Comparison of ENCODE assay signal across 1 cellular context in genomic region chr16:10601444-10602401, GRCh38.
TF ChIP-seq lines count a peak whose summit lies in the region.

No MANE protein-coding gene starts in this region.

TF ChIP-seq in HepG2, 621 proteins besides CTCF, POLR2A, EP300 and RAD21 (continued from another document and continues in another):
- TF ChIP-seq ZBTB40 (IDR thresholded peaks at IDR 0.05) (no peak), ZBTB40 (CRISPR knock-in tag; IDR thresholded peaks at IDR 0.05) (0 out of 2 replicates have a peak, but pooled peaks have one; percentile 37), FOXA3 (CRISPR knock-in tag; IDR thresholded peaks at IDR 0.05) (peak; percentile 97), NFATC3 (CRISPR knock-in tag; IDR thresholded peaks at IDR 0.05) (no peak), TBX2 (CRISPR knock-in tag; IDR thresholded peaks at IDR 0.05; ENCODE audit: borderline replicate concordance) (peak; percentile 18; the same call in 1 of the 2 replicates), NFKB2 (CRISPR knock-in tag; IDR thresholded peaks at IDR 0.05; ENCODE audit: borderline replicate concordance) (peak; percentile 53; the same call in 1 of the 2 replicates), ZSCAN21 (CRISPR knock-in tag; IDR thresholded peaks at IDR 0.05; ENCODE audit: borderline replicate concordance) (peak; percentile 53; the same call in 1 of the 2 replicates), IKZF1 (IDR thresholded peaks at IDR 0.05) (no peak), ZNF446 (CRISPR knock-in tag; IDR thresholded peaks at IDR 0.05) (0 out of 2 replicates have a peak, but pooled peaks have one; percentile 54), SOX5 (CRISPR knock-in tag; IDR thresholded peaks at IDR 0.05; ENCODE audit: borderline replicate concordance) (peak; percentile 88), GLI4 (CRISPR knock-in tag; IDR thresholded peaks at IDR 0.05; ENCODE audit: borderline replicate concordance) (no peak), ADNP (CRISPR knock-in tag; IDR thresholded peaks at IDR 0.05) (0 out of 2 replicates have a peak, but pooled peaks have one; percentile 6), PPARG (CRISPR knock-in tag; conservative IDR thresholded peaks at IDR 0.05) (no peak), FOXO1 (CRISPR knock-in tag; IDR thresholded peaks at IDR 0.05) (peak; percentile 81; the same call in 1 of the 2 replicates), HNF1A (IDR thresholded peaks at IDR 0.05; ENCODE audit: low read depth) (no peak), HNF1A (CRISPR knock-in tag; IDR thresholded peaks at IDR 0.05; ENCODE audit: borderline replicate concordance) (peak; percentile 16; the same call in 1 of the 2 replicates), ZNF205 (CRISPR knock-in tag; IDR thresholded peaks at IDR 0.05) (no peak), THAP9 (CRISPR knock-in tag; IDR thresholded peaks at IDR 0.05; ENCODE audit: borderline replicate concordance) (peak; percentile 39; the same call in 1 of the 2 replicates), FOSL2 (CRISPR knock-in tag; IDR thresholded peaks at IDR 0.05) (peak; percentile 38; the same call in 1 of the 2 replicates), ZNF337 (CRISPR knock-in tag; IDR thresholded peaks at IDR 0.05; ENCODE audit: borderline replicate concordance, low read depth) (peak; percentile 78; the same call in 1 of the 2 replicates), ZNF883 (CRISPR knock-in tag; IDR thresholded peaks at IDR 0.05; ENCODE audit: not compliant biosample characterization) (peak; percentile 60), ZFP1 (CRISPR knock-in tag; IDR thresholded peaks at IDR 0.05) (no peak), PITX1 (CRISPR knock-in tag; IDR thresholded peaks at IDR 0.05) (peak; percentile 70), HDAC2 (CRISPR knock-in tag; IDR thresholded peaks at IDR 0.05) (peak; percentile 68; the same call in 1 of the 2 replicates), MATR3 (CRISPR knock-in tag; IDR thresholded peaks at IDR 0.05) (no peak), TBL1XR1 (IDR thresholded peaks at IDR 0.05; ENCODE audit: borderline replicate concordance, low read length, partially characterized antibody) (peak; percentile 48), ZSCAN30 (CRISPR knock-in tag; IDR thresholded peaks at IDR 0.05) (no peak), KDM5A (IDR thresholded peaks at IDR 0.05; ENCODE audit: borderline replicate concordance, low read length) (no peak)
- TF ChIP-seq, protein P1, sequence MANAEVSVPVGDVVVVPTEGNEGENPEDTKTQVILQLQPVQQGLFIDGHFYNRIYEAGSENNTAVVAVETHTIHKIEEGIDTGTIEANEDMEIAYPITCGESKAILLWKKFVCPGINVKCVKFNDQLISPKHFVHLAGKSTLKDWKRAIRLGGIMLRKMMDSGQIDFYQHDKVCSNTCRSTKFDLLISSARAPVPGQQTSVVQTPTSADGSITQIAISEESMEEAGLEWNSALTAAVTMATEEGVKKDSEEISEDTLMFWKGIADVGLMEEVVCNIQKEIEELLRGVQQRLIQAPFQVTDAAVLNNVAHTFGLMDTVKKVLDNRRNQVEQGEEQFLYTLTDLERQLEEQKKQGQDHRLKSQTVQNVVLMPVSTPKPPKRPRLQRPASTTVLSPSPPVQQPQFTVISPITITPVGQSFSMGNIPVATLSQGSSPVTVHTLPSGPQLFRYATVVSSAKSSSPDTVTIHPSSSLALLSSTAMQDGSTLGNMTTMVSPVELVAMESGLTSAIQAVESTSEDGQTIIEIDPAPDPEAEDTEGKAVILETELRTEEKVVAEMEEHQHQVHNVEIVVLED (CRISPR knock-in tag; IDR thresholded peaks at IDR 0.05; ENCODE audit: borderline replicate concordance): 0 out of 2 replicates have a peak, but pooled peaks have one; percentile 29
- TF ChIP-seq, protein P2, sequence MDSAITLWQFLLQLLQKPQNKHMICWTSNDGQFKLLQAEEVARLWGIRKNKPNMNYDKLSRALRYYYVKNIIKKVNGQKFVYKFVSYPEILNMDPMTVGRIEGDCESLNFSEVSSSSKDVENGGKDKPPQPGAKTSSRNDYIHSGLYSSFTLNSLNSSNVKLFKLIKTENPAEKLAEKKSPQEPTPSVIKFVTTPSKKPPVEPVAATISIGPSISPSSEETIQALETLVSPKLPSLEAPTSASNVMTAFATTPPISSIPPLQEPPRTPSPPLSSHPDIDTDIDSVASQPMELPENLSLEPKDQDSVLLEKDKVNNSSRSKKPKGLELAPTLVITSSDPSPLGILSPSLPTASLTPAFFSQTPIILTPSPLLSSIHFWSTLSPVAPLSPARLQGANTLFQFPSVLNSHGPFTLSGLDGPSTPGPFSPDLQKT (CRISPR knock-in tag; IDR thresholded peaks at IDR 0.05; ENCODE audit: borderline replicate concordance): no peak
- TF ChIP-seq, protein P3, sequence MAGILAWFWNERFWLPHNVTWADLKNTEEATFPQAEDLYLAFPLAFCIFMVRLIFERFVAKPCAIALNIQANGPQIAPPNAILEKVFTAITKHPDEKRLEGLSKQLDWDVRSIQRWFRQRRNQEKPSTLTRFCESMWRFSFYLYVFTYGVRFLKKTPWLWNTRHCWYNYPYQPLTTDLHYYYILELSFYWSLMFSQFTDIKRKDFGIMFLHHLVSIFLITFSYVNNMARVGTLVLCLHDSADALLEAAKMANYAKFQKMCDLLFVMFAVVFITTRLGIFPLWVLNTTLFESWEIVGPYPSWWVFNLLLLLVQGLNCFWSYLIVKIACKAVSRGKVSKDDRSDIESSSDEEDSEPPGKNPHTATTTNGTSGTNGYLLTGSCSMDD (CRISPR knock-in tag; IDR thresholded peaks at IDR 0.05): no peak
